In genomic region chr12:118816296-118816695, GRCh38 we compare ENCODE assay signal across 27 cellular contexts.
"Had no signal": no experiment of that assay in that cellular context is flagged by ENCODE, and none has a peak within 500 bp of the region (broad histone marks: within the 10 kb centered on the region; RNA-seq: fewer than 3 reads in every experiment).

No MANE protein-coding gene starts in this region.

- H3K9me3 Mint-ChIP-seq: stimulated activated naive CD8-positive, alpha-beta T cell treated with anti-CD3 and anti-CD28 coated beads, Interleukin-15, Interleukin-2, amounts not matched to agents 100 ng/mL and 50 ng/mL, for 24 hours; type B pancreatic cell had no signal

- H3K36me3 ChIP-seq: stomach, suprapubic skin, thoracic aorta, thyroid gland, tibial artery, tibial nerve, transverse colon, upper lobe of left lung, upper lobe of right lung, uterus, vagina had no signal

- H3K36me3 Mint-ChIP-seq: stimulated activated effector memory CD8-positive, alpha-beta T cell treated with anti-CD3 and anti-CD28 coated beads, Interleukin-12 subunit alpha, Interleukin-12 subunit beta, amount 100 ng/mL, for 72 hours; stimulated activated memory B cell treated with anti-CD40 and anti-IgM and Interleukin-4, amounts not matched to agents 10 μg/mL and 1 μg/mL and 100 μg/mL, for 72 hours; stimulated activated naive B cell treated with anti-CD40 and anti-IgM and Interleukin-4, amounts not matched to agents 10 μg/mL and 1 μg/mL and 100 μg/mL, for 72 hours; type B pancreatic cell had no signal

- H3K27me3 ChIP-seq: suprapubic skin, testis, thyroid gland, tibial artery, tibial nerve, transverse colon, upper lobe of left lung, uterus, vagina had no signal

- H3K4me3 ChIP-seq: stomach, suprapubic skin, testis, thoracic aorta, thyroid gland, tibial artery, tibial nerve, transverse colon, upper lobe of left lung, upper lobe of right lung, uterus, vagina had no signal

- ATAC-seq: stimulated activated effector memory CD8-positive, alpha-beta T cell treated with anti-CD3 and anti-CD28 coated beads, Interleukin-12 subunit alpha, Interleukin-12 subunit beta, amount 100 ng/mL, for 72 hours; stimulated activated memory B cell treated with anti-CD40 and anti-IgM and Interleukin-4, amounts not matched to agents 10 μg/mL and 1 μg/mL and 100 μg/mL, for 72 hours; stimulated activated naive B cell treated with anti-CD40 and anti-IgM and Interleukin-4, amounts not matched to agents 10 μg/mL and 1 μg/mL and 100 μg/mL, for 72 hours; stimulated activated naive CD8-positive, alpha-beta T cell treated with anti-CD3 and anti-CD28 coated beads, Interleukin-15, amount 100 ng/mL, for 72 hours; stimulated activated naive CD8-positive, alpha-beta T cell treated with anti-CD3 and anti-CD28 coated beads, Interleukin-15, Interleukin-2, amounts not matched to agents 100 U/mL and 50 U/mL, for 24 hours; upper lobe of right lung had no signal

- H3K4me1 ChIP-seq: stomach, suprapubic skin, testis, thyroid gland, tibial artery, tibial nerve, transverse colon, upper lobe of left lung, upper lobe of right lung, uterus, vagina had no signal

- H3K27ac Mint-ChIP-seq: stimulated activated effector memory CD8-positive, alpha-beta T cell treated with anti-CD3 and anti-CD28 coated beads, Interleukin-12 subunit alpha, Interleukin-12 subunit beta, amount 100 ng/mL, for 72 hours; stimulated activated memory B cell treated with anti-CD40 and anti-IgM and Interleukin-4, amounts not matched to agents 10 μg/mL and 1 μg/mL and 100 μg/mL, for 72 hours; stimulated activated naive B cell treated with anti-CD40 and anti-IgM and Interleukin-4, amounts not matched to agents 10 μg/mL and 1 μg/mL and 100 μg/mL, for 72 hours; stimulated activated naive CD8-positive, alpha-beta T cell treated with anti-CD3 and anti-CD28 coated beads, Interleukin-15, amount 100 ng/mL, for 72 hours; stimulated activated naive CD8-positive, alpha-beta T cell treated with anti-CD3 and anti-CD28 coated beads, Interleukin-15, Interleukin-2, amounts not matched to agents 100 ng/mL and 50 ng/mL, for 24 hours; type B pancreatic cell had no signal

- H3K4me1 Mint-ChIP-seq: stimulated activated effector memory CD8-positive, alpha-beta T cell treated with anti-CD3 and anti-CD28 coated beads, Interleukin-12 subunit alpha, Interleukin-12 subunit beta, amount 100 ng/mL, for 72 hours; stimulated activated memory B cell treated with anti-CD40 and anti-IgM and Interleukin-4, amounts not matched to agents 10 μg/mL and 1 μg/mL and 100 μg/mL, for 72 hours; stimulated activated naive B cell treated with anti-CD40 and anti-IgM and Interleukin-4, amounts not matched to agents 10 μg/mL and 1 μg/mL and 100 μg/mL, for 72 hours; stimulated activated naive CD8-positive, alpha-beta T cell treated with anti-CD3 and anti-CD28 coated beads, Interleukin-15, amount 100 ng/mL, for 72 hours had no signal

- DNase-seq: stimulated activated CD4-positive, alpha-beta T cell treated with anti-CD3 and anti-CD28 coated beads, Interleukin-2, amount 100 ng/mL, for 48 hours; stimulated activated CD4-positive, alpha-beta T cell treated with anti-CD3 and anti-CD28 coated beads, Interleukin-4, amount 100 ng/mL, for 1 hour; stimulated activated CD4-positive, alpha-beta T cell treated with anti-CD3 and anti-CD28 coated beads, Interleukin-4, amount 100 ng/mL, for 24 hours; stimulated activated CD4-positive, alpha-beta T cell treated with anti-CD3 and anti-CD28 coated beads, Interleukin-4, amount 100 ng/mL, for 4 hours; stimulated activated CD8-positive, alpha-beta memory T cell treated with anti-CD3 and anti-CD28 coated beads, Interleukin-4, amount 100 ng/mL, for 48 hours; stimulated activated naive B cell treated with anti-CD40 and anti-IgM and Interleukin-4, amounts not matched to agents 10 μg/mL and 1 μg/mL and 100 μg/mL, for 72 hours; stimulated activated naive CD4-positive, alpha-beta T cell; stimulated activated naive CD4-positive, alpha-beta T cell treated with Interleukin-2 at 50 U/mL for 16 hours; stimulated activated naive CD8-positive, alpha-beta T cell treated with anti-CD3 and anti-CD28 coated beads, Interleukin-15, amount 100 ng/mL, for 72 hours; stimulated activated naive CD8-positive, alpha-beta T cell treated with anti-CD3 and anti-CD28 coated beads, Interleukin-15, Interleukin-2, amounts not matched to agents 100 U/mL and 50 U/mL, for 24 hours; stomach; testis; thyroid gland; tibial artery; transverse colon; trophoblast cell; upper lobe of left lung; upper lobe of right lung; uterus had no signal

- H3K27ac ChIP-seq: stomach, suprapubic skin, testis, thoracic aorta, thyroid gland, tibial artery, tibial nerve, transverse colon, upper lobe of left lung, upper lobe of right lung, uterus, vagina had no signal

- H3K9me3 ChIP-seq: suprapubic skin, testis, thoracic aorta, thyroid gland, tibial artery, transverse colon, upper lobe of left lung, upper lobe of right lung, uterus, vagina had no signal

- H3K27me3 Mint-ChIP-seq: stimulated activated memory B cell treated with anti-CD40 and anti-IgM and Interleukin-4, amounts not matched to agents 10 μg/mL and 1 μg/mL and 100 μg/mL, for 72 hours; stimulated activated naive CD8-positive, alpha-beta T cell treated with anti-CD3 and anti-CD28 coated beads, Interleukin-15, amount 100 ng/mL, for 72 hours had no signal

- H3K4me3 Mint-ChIP-seq: stimulated activated effector memory CD8-positive, alpha-beta T cell treated with anti-CD3 and anti-CD28 coated beads, Interleukin-12 subunit alpha, Interleukin-12 subunit beta, amount 100 ng/mL, for 72 hours; stimulated activated memory B cell treated with anti-CD40 and anti-IgM and Interleukin-4, amounts not matched to agents 10 μg/mL and 1 μg/mL and 100 μg/mL, for 72 hours; stimulated activated naive B cell treated with anti-CD40 and anti-IgM and Interleukin-4, amounts not matched to agents 10 μg/mL and 1 μg/mL and 100 μg/mL, for 72 hours; stimulated activated naive CD8-positive, alpha-beta T cell treated with anti-CD3 and anti-CD28 coated beads, Interleukin-15, amount 100 ng/mL, for 72 hours; stimulated activated naive CD8-positive, alpha-beta T cell treated with anti-CD3 and anti-CD28 coated beads, Interleukin-15, Interleukin-2, amounts not matched to agents 100 ng/mL and 50 ng/mL, for 24 hours; type B pancreatic cell had no signal
